9 cellular contexts compared by ENCODE assay signal in the genomic region with DNA sequence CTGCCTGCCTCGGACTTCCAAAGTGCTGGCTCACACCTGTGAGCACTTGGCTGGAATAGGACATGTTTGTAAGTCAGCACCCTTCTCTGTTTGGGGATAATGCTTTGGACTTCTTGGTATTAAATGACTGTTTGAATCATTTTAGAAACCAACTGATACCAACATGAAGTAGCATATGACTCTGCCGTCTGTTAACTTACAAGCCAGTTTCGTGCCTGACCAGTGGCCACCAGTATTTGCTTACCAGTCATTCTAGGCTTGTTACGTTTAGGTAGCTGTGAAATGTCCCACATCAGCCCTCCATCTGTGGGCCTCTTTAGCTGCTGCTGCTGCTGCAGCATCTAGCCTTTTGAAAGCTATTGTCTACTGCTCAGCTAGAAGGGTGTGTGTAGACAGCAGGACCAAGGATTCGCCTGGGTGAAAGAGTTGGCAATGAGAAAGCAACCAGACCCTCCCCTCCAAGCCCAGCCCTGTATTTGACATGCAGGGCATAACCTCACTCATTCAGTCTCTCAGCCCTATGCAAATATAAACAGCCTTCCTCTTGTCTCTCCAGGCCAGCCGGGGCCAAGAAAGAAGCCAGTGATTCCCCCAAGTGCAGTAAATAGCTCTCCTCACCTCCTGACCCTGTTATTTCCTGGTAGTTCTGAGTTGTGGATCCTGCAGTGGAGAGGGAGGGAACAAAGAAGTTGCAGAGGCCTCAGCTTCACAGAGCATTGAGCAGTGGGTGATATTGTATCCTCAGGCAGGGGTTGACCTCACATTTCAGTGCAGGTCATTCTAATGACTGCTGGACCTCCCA. TPM values are rescaled to one million over a fixed set of nuclear protein-coding genes. Genes with fewer than 3 reads are reported as not detected.
DNase-seq lines count a peak whose midpoint lies in the region; ATAC-seq and TF ChIP-seq lines count a peak whose summit lies in the region.
"Had no signal": no experiment of that assay in that cellular context is flagged by ENCODE, and none has a peak within 500 bp of the region (broad histone marks: within the 10 kb centered on the region; RNA-seq: fewer than 3 reads in every experiment).

No MANE protein-coding gene starts in this region.

- H2AFZ ChIP-seq in PC-9, result no peak overlapping the region

- no peak for TF ChIP-seq CTCF in PC-9 (conservative IDR thresholded peaks at IDR 0.05)

- H3K9me2 ChIP-seq in PC-9 (ENCODE audit: insufficient read depth), result no peaks in the 10 kb centered on the region

- H3F3A ChIP-seq in PC-9 (ENCODE audit: insufficient read depth, low read depth), result peaks cover 32% of the 10 kb centered on the region

- DNase-seq in PC-9 (peak; percentile 52 to 54), hepatic stellate cell (ENCODE audit: low spot score) (peak; percentile 46), HEK293T (ENCODE audit: extremely low spot score) (no peak), ACHN (no peak), DMS 273 (lab: John Stamatoyannopoulos, UW; ENCODE audit: unreplicated experiment) (no peak)
- no peak for DNase-seq in stimulated activated effector memory CD8-positive, alpha-beta T cell treated with anti-CD3 and anti-CD28 coated beads, Interleukin-12 subunit alpha, Interleukin-12 subunit beta, amount 100 ng/mL, for 72 hours (ENCODE audit: low spot score in 2 of 2)

- CTCF ChIA-PET in PC-9 (lab: Charles Lee) (interaction anchor here (0.5 kb wide), 1 partner anchor 276 kb away, joined by 4 read pairs; no protein-coding TSS in a partner anchor), HEK293T (lab: Yijun Ruan, JAX) (interaction anchor here (0.7 to 2.3 kb wide), 3 partner anchors 10 to 32 kb away, joined by 3 to 8 read pairs (median 3); no protein-coding TSS in a partner anchor)

- H3K4me1 ChIP-seq in PC-9 (replicated peaks; ENCODE audit: insufficient read depth), result peaks cover 30% of the 10 kb centered on the region

- peaks cover 80% of the 10 kb centered on the region for H4K20me1 ChIP-seq in PC-9 (ENCODE audit: insufficient read depth)

- no peak overlapping the region for H3K4me3 ChIP-seq in PC-9
- H3K4me3 ChIP-seq: SK-N-MC had no signal

- H3K79me2 ChIP-seq in PC-9 (ENCODE audit: low read depth), result peaks cover 95% of the 10 kb centered on the region

- H3K27me3 ChIP-seq in PC-9 (ENCODE audit: insufficient read depth, low read depth), result no peaks in the 10 kb centered on the region

- in situ Hi-C loops in ACHN (cut with HindIII; ENCODE audit: low pct_ligation_motif_present, low pct_unique_long_range_greater_than_20kb, low sequenced_read_pairs), result no loop called here

- H3K4me2 ChIP-seq in PC-9, result peak overlapping the region; percentile 37

- no peak overlapping the region for H3K4me3 Mint-ChIP-seq in stimulated activated effector memory CD8-positive, alpha-beta T cell treated with anti-CD3 and anti-CD28 coated beads, Interleukin-12 subunit alpha, Interleukin-12 subunit beta, amount 100 ng/mL, for 72 hours

- intact Hi-C loops in PC-9 (cut with micrococcal nuclease; ENCODE audit: unreplicated experiment), result loop anchor here (2.0 kb wide), 1 partner anchor 125 kb away; no protein-coding TSS in a partner anchor

- no peaks in the 10 kb centered on the region; the same call in 1 of the 2 replicates for H3K36me3 ChIP-seq in PC-9 (ENCODE audit: low read depth)

- H3K36me3 Mint-ChIP-seq in stimulated activated effector memory CD8-positive, alpha-beta T cell treated with anti-CD3 and anti-CD28 coated beads, Interleukin-12 subunit alpha, Interleukin-12 subunit beta, amount 100 ng/mL, for 72 hours, result peaks cover 7% of the 10 kb centered on the region

- no TSS peak for BruUV-seq in PC-9 (replicated peaks; lab: Mats Ljungman, UMichigan)

- no peaks in the 10 kb centered on the region for H3K9me3 Mint-ChIP-seq in stimulated activated effector memory CD8-positive, alpha-beta T cell treated with anti-CD3 and anti-CD28 coated beads, Interleukin-12 subunit alpha, Interleukin-12 subunit beta, amount 100 ng/mL, for 72 hours

- ATAC-seq in GM19025 (IDR thresholded peaks at IDR 0.05; ENCODE audit: low read depth, unreplicated experiment), result peak; percentile 78
- ATAC-seq in HG02885 (IDR thresholded peaks at IDR 0.05; ENCODE audit: poor library complexity, unreplicated experiment), result peak; percentile 79
- peak; percentile 21 for ATAC-seq in stimulated activated effector memory CD8-positive, alpha-beta T cell treated with anti-CD3 and anti-CD28 coated beads, Interleukin-12 subunit alpha, Interleukin-12 subunit beta, amount 100 ng/mL, for 72 hours

- H3K9me3 ChIP-seq in PC-9 (ENCODE audit: insufficient read depth, low read depth), result no peaks in the 10 kb centered on the region; the same call in 1 of the 2 replicates

- POLR2A ChIA-PET in PC-9 (lab: Charles Lee; ENCODE audit: unreplicated experiment) (interaction anchor here (0.9 kb wide), 1 partner anchor 51 kb away, joined by 3 read pairs; a partner anchor contains a TSS), HEK293T (lab: Yijun Ruan, JAX) (interaction anchor here (2.4 kb wide), 1 partner anchor 51 kb away, joined by 13 read pairs; a partner anchor contains a TSS)

- H3K27ac ChIP-seq in PC-9, result peak overlapping the region; percentile 30; the same call in 1 of the 2 replicates
- H3K27ac ChIP-seq: SK-N-MC had no signal

- H3K4me1 Mint-ChIP-seq in stimulated activated effector memory CD8-positive, alpha-beta T cell treated with anti-CD3 and anti-CD28 coated beads, Interleukin-12 subunit alpha, Interleukin-12 subunit beta, amount 100 ng/mL, for 72 hours, result peaks cover 42% of the 10 kb centered on the region

- peak overlapping the region; percentile 57 for H3K27ac Mint-ChIP-seq in stimulated activated effector memory CD8-positive, alpha-beta T cell treated with anti-CD3 and anti-CD28 coated beads, Interleukin-12 subunit alpha, Interleukin-12 subunit beta, amount 100 ng/mL, for 72 hours

TF ChIP-seq in HEK293T, 16 proteins besides CTCF, POLR2A, EP300 and RAD21:
- TF ChIP-seq ARNT (IDR thresholded peaks at IDR 0.05), result no peak

RNA-seq across cellular contexts. Expression of a gene that starts 51.0 kb away (rescaled TPM):
- total RNA-seq in PC-9 (2021), result 8.6 and 12.6 TPM in 2 replicates

RNA-seq across cellular contexts. Expression of a gene that starts 51.1 kb away (rescaled TPM):
- 1,784 and 1,876 TPM in 2 replicates for total RNA-seq in PC-9 (2021)

Comparison
In these comparisons a context has a peak if more than half of its experiments do, and no peak if none do; other contexts are left out.
1. ATAC-seq: peak in every context shown above with its lines; median percentile 79 in HG02885; 78 in GM19025; 21 in stimulated activated effector memory CD8-positive, alpha-beta T cell treated with anti-CD3 and anti-CD28 coated beads, Interleukin-12 subunit alpha, Interleukin-12 subunit beta, amount 100 ng/mL, for 72 hours.
2. DNase-seq: peak in PC-9 (2 of 2) and hepatic stellate cell (single experiment); none in stimulated activated effector memory CD8-positive, alpha-beta T cell treated with anti-CD3 and anti-CD28 coated beads, Interleukin-12 subunit alpha, Interleukin-12 subunit beta, amount 100 ng/mL, for 72 hours (0 of 2), HEK293T (single experiment), ACHN (single experiment) and DMS 273 (single experiment).